14 cellular contexts compared by ENCODE assay signal in genomic region chr18:25314824-25315223, GRCh38. TPM values are rescaled to one million over a fixed set of nuclear protein-coding genes. Genes with fewer than 3 reads are reported as not detected.
DNase-seq lines count a peak whose midpoint lies in the region; ATAC-seq and TF ChIP-seq lines count a peak whose summit lies in the region.
"Had no signal": no experiment of that assay in that cellular context is flagged by ENCODE, and none has a peak within 500 bp of the region (broad histone marks: within the 10 kb centered on the region; RNA-seq: fewer than 3 reads in every experiment).

No MANE protein-coding gene starts in this region.

- TF ChIP-seq CTCF in HEK293 (tag by site-specific recombination; IDR thresholded peaks at IDR 0.05) (no peak), nephron (IDR thresholded peaks at IDR 0.05; ENCODE audit: unreplicated experiment in 3 of 3) (no peak), colonic mucosa (IDR thresholded peaks at IDR 0.05) (no peak)

- H3K27me3 ChIP-seq in ectodermal cell (ENCODE audit: control insufficient read depth, insufficient read depth, low read length, poor library complexity, severe bottlenecking) (no peaks in the 10 kb centered on the region), colonic mucosa (no peaks in the 10 kb centered on the region)
- H3K27me3 ChIP-seq: BE2C had no signal

- peaks cover 44% of the 10 kb centered on the region for H3K4me1 Mint-ChIP-seq in nephron
- H3K4me1 Mint-ChIP-seq: CD4-positive, alpha-beta memory T cell had no signal

- DNase-seq in NCI-H2227 (lab: John Stamatoyannopoulos, UW; ENCODE audit: unreplicated experiment) (peak; percentile 83), AML-193 (lab: John Stamatoyannopoulos, UW) (no peak), colonic mucosa (no peak)
- DNase-seq: BE2C; CD4-positive, alpha-beta memory T cell; H7 had no signal

- no peaks in the 10 kb centered on the region for H3K9me3 Mint-ChIP-seq in nephron
- H3K9me3 Mint-ChIP-seq: GM23338 had no signal

- no peak for ATAC-seq in HG02870 (IDR thresholded peaks at IDR 0.05; ENCODE audit: unreplicated experiment)
- ATAC-seq: GM12878, GM23338 had no signal

- H3K4me3 ChIP-seq in HEK293 (ENCODE audit: low read depth, low read length) (no peak overlapping the region), ectodermal cell (ENCODE audit: insufficient read depth, low read depth, low read length) (no peak overlapping the region), colonic mucosa (no peak overlapping the region)
- H3K4me3 ChIP-seq: GM12878, GM23338 had no signal

- H3K4me3 Mint-ChIP-seq in nephron: no peak overlapping the region
- H3K4me3 Mint-ChIP-seq: CD4-positive, alpha-beta memory T cell; GM23338 had no signal

- no peaks in the 10 kb centered on the region for H3K27me3 Mint-ChIP-seq in nephron (ENCODE audit: low read depth)

- no peak overlapping the region for H3K27ac ChIP-seq in HEK293 (ENCODE audit: extremely low read depth, low read depth, low read length)
- peak overlapping the region; percentile 9 for H3K27ac ChIP-seq in ectodermal cell (ENCODE audit: insufficient read depth, low read depth, low read length, poor library complexity, severe bottlenecking)
- no peak overlapping the region for H3K27ac ChIP-seq in colonic mucosa
- H3K27ac ChIP-seq: C4-2B, HL-60 had no signal

- intact Hi-C loops in colonic mucosa (cut with DNase I): no loop called here

- POLR2A ChIA-PET in HEK293 (lab: Yijun Ruan, JAX): interaction anchor here (0.5 kb wide), 1 partner anchor 232 kb away, joined by 3 read pairs; no protein-coding TSS in a partner anchor

- H3K4me1 ChIP-seq in HEK293 (ENCODE audit: control insufficient read depth, insufficient read depth, low read length) (peaks cover 4% of the 10 kb centered on the region; the same call in 1 of the 2 replicates), ectodermal cell (ENCODE audit: control insufficient read depth, insufficient read depth, low read length) (peaks cover 39% of the 10 kb centered on the region), colonic mucosa (no peaks in the 10 kb centered on the region)
- H3K4me1 ChIP-seq: BE2C had no signal

- peaks cover 77% of the 10 kb centered on the region for H3K36me3 Mint-ChIP-seq in nephron (ENCODE audit: low read depth)
- H3K36me3 Mint-ChIP-seq: CD4-positive, alpha-beta memory T cell had no signal

- H3K27ac Mint-ChIP-seq in nephron: peak overlapping the region; percentile 34 to 46 (median 37)
- H3K27ac Mint-ChIP-seq: CD4-positive, alpha-beta memory T cell; GM23338 had no signal

- no peak overlapping the region for H3K9ac ChIP-seq in colonic mucosa (ENCODE audit: low read depth in 2 of 2, low read length in 2 of 2)

- CTCF ChIA-PET in HEK293 (lab: Yijun Ruan, JAX): interaction anchor here (1.0 kb wide), 1 partner anchor 34 kb away, joined by 3 read pairs; no protein-coding TSS in a partner anchor

- H3K36me3 ChIP-seq in HEK293 (ENCODE audit: control insufficient read depth in 2 of 2, insufficient read depth in 1 of 2, low read length in 2 of 2) (peaks cover 3 to 4% of the 10 kb centered on the region in 2 experiments; a peak in 1 of 3 replicates), ectodermal cell (ENCODE audit: control insufficient read depth, insufficient read depth, low read length) (peaks cover 5% of the 10 kb centered on the region), colonic mucosa (no peaks in the 10 kb centered on the region)
- H3K36me3 ChIP-seq: BE2C had no signal

- H3K9me3 ChIP-seq in HEK293 (ENCODE audit: control insufficient read depth, insufficient read depth, low read depth, low read length): no peaks in the 10 kb centered on the region
- H3K9me3 ChIP-seq in ectodermal cell (ENCODE audit: control insufficient read depth, low read length): no peaks in the 10 kb centered on the region
- H3K9me3 ChIP-seq in colonic mucosa: no peaks in the 10 kb centered on the region
- H3K9me3 ChIP-seq: BE2C had no signal

TF ChIP-seq in HEK293, 187 proteins besides CTCF, POLR2A, EP300 and RAD21:
- TF ChIP-seq ZNF664 (tag by site-specific recombination; IDR thresholded peaks at IDR 0.05) (no peak), TRIM28 (IDR thresholded peaks at IDR 0.05; ENCODE audit: borderline replicate concordance, low read length) (no peak), PRDM6 (tag by site-specific recombination; IDR thresholded peaks at IDR 0.05) (peak; percentile 72; the same call in 1 of the 2 replicates), SP7 (tag by site-specific recombination; IDR thresholded peaks at IDR 0.05) (peak; percentile 99)

RNA-seq across cellular contexts. Expression of gene ZNF521, which starts 37.1 kb away (rescaled TPM):
- polyA plus RNA-seq in ectodermal cell (2013, experiment 1 of 4): 103 TPM
- polyA plus RNA-seq in ectodermal cell (2013, experiment 2 of 4): 128 TPM
- 106 TPM for polyA plus RNA-seq in ectodermal cell (2013, experiment 3 of 4)
- 120 TPM for polyA plus RNA-seq in ectodermal cell (2013, experiment 4 of 4)
- 1 to 10 TPM; 3.8 to 5.3 TPM for total RNA-seq in colonic mucosa
- total RNA-seq: CD4-positive, alpha-beta memory T cell had no signal
- polyA plus RNA-seq: CD4-positive, alpha-beta memory T cell had no signal
